Comparison of ENCODE assay signal across 10 cellular contexts in genomic region chr12:116558280-116559079, GRCh38. TPM values are rescaled to one million over a fixed set of nuclear protein-coding genes. Genes with fewer than 3 reads are reported as not detected.
DNase-seq lines count a peak whose midpoint lies in the region; ATAC-seq, FAIRE-seq and TF ChIP-seq lines count a peak whose summit lies in the region.
"Had no signal": no experiment of that assay in that cellular context is flagged by ENCODE, and none has a peak within 500 bp of the region (broad histone marks: within the 10 kb centered on the region; RNA-seq: fewer than 3 reads in every experiment).

No MANE protein-coding gene starts in this region.

- H3K36me3 Mint-ChIP-seq in astrocyte (ENCODE audit: low read depth, unreplicated experiment) = no peaks in the 10 kb centered on the region
- peaks cover 8% of the 10 kb centered on the region for H3K36me3 Mint-ChIP-seq in natural killer cell treated with Interleukin-12 subunit alpha and Interleukin-12 subunit beta and Interleukin-15 and Interleukin-18, amount 100 ng/mL, for 72 hours

- peak overlapping the region; percentile 99 for H3K9ac ChIP-seq in Loucy (ENCODE audit: low read depth, low read length, poor library complexity, severe bottlenecking)
- H3K9ac ChIP-seq in astrocyte (ENCODE audit: low read length) = no peak overlapping the region

- H3K4me2 ChIP-seq in Loucy (ENCODE audit: low read depth, low read length, poor library complexity, severe bottlenecking) (peak overlapping the region; percentile 94), astrocyte (ENCODE audit: low read length) (no peak overlapping the region)

- H3K4me3 Mint-ChIP-seq in astrocyte (ENCODE audit: unreplicated experiment) = no peak overlapping the region
- peak overlapping the region; percentile 88 for H3K4me3 Mint-ChIP-seq in natural killer cell treated with Interleukin-12 subunit alpha and Interleukin-12 subunit beta and Interleukin-15 and Interleukin-18, amount 100 ng/mL, for 72 hours

- H3K79me2 ChIP-seq in Loucy (ENCODE audit: insufficient read depth, low read length) = peaks cover 28% of the 10 kb centered on the region
- H3K79me2 ChIP-seq in astrocyte (ENCODE audit: insufficient read depth, low read length) = no peaks in the 10 kb centered on the region

- H2AFZ ChIP-seq in Loucy (ENCODE audit: low read length) (no peak overlapping the region), astrocyte (ENCODE audit: low read depth, low read length) (no peak overlapping the region)

- no peak for FAIRE-seq in astrocyte (lab: Jason Lieb, UNC)

- peak; percentile 27 for DNase-seq in CD1c-positive myeloid dendritic cell (ENCODE audit: extremely low spot score)
- DNase-seq in astrocyte (ENCODE audit: low read depth) = no peak
- peak; percentile 44 for DNase-seq in natural killer cell treated with Interleukin-12 subunit alpha and Interleukin-12 subunit beta and Interleukin-15 and Interleukin-18, amount 100 ng/mL, for 72 hours (ENCODE audit: low spot score)
- no peak for DNase-seq in glomerular visceral epithelial cell (ENCODE audit: extremely low spot score)
- DNase-seq: midbrain had no signal

- H3K27ac Mint-ChIP-seq in astrocyte (ENCODE audit: unreplicated experiment) = peak overlapping the region; percentile 99
- peak overlapping the region in 1 of 2 donors; percentile 83 for H3K27ac Mint-ChIP-seq in natural killer cell treated with Interleukin-12 subunit alpha and Interleukin-12 subunit beta and Interleukin-15 and Interleukin-18, amount 100 ng/mL, for 72 hours

- TF ChIP-seq CTCF in Loucy (conservative IDR thresholded peaks at IDR 0.05; ENCODE audit: low read length) = no peak
- no peak for TF ChIP-seq CTCF in astrocyte (IDR thresholded peaks at IDR 0.05; ENCODE audit: insufficient read depth, low read depth, low read length)

- peaks cover 20% of the 10 kb centered on the region for H3K4me1 Mint-ChIP-seq in astrocyte (ENCODE audit: low read depth, unreplicated experiment)
- H3K4me1 Mint-ChIP-seq in natural killer cell treated with Interleukin-12 subunit alpha and Interleukin-12 subunit beta and Interleukin-15 and Interleukin-18, amount 100 ng/mL, for 72 hours (ENCODE audit: low read depth in 2 of 2) = peaks cover 15 to 23% of the 10 kb centered on the region in 2 donors

- ATAC-seq in natural killer cell treated with Interleukin-12 subunit alpha and Interleukin-12 subunit beta and Interleukin-15 and Interleukin-18, amount 100 ng/mL, for 72 hours = no peak
- ATAC-seq in HG02970 (IDR thresholded peaks at IDR 0.05; ENCODE audit: low FRiP score, unreplicated experiment) = no peak
- no peak for ATAC-seq in HG02610 (IDR thresholded peaks at IDR 0.05; ENCODE audit: unreplicated experiment)
- no peak for ATAC-seq in HG03565 (IDR thresholded peaks at IDR 0.05; ENCODE audit: unreplicated experiment)

- H4K20me1 ChIP-seq in Loucy (ENCODE audit: insufficient read depth, low read length, poor library complexity, severe bottlenecking) = no peaks in the 10 kb centered on the region
- no peaks in the 10 kb centered on the region for H4K20me1 ChIP-seq in astrocyte (ENCODE audit: insufficient read depth, low read length)

- H3K4me1 ChIP-seq in Loucy (ENCODE audit: insufficient read depth, low read length, poor library complexity, severe bottlenecking) (peaks cover 60% of the 10 kb centered on the region), astrocyte (ENCODE audit: insufficient read depth, low read length) (peaks cover 19% of the 10 kb centered on the region)

- no peaks in the 10 kb centered on the region for H3K9me2 ChIP-seq in Loucy (replicated peaks; ENCODE audit: low read depth, low read length)

- H3K9me3 Mint-ChIP-seq in astrocyte (ENCODE audit: unreplicated experiment) = no peaks in the 10 kb centered on the region
- no peaks in the 10 kb centered on the region for H3K9me3 Mint-ChIP-seq in natural killer cell treated with Interleukin-12 subunit alpha and Interleukin-12 subunit beta and Interleukin-15 and Interleukin-18, amount 100 ng/mL, for 72 hours

- peaks cover 12% of the 10 kb centered on the region for H3K27me3 Mint-ChIP-seq in astrocyte (ENCODE audit: low read depth, unreplicated experiment)
- H3K27me3 Mint-ChIP-seq in natural killer cell treated with Interleukin-12 subunit alpha and Interleukin-12 subunit beta and Interleukin-15 and Interleukin-18, amount 100 ng/mL, for 72 hours = peaks cover 7 to 11% of the 10 kb centered on the region in 2 donors

- H3K4me3 ChIP-seq in Loucy (ENCODE audit: low read length, poor library complexity, severe bottlenecking) (peak overlapping the region; percentile 81), astrocyte (ENCODE audit: insufficient read depth, low read depth, low read length) (no peak overlapping the region)
- H3K4me3 ChIP-seq: esophagus muscularis mucosa had no signal

- peaks cover 16% of the 10 kb centered on the region for H3F3A ChIP-seq in Loucy (ENCODE audit: low read depth)

- no peak overlapping the region for H3K27ac ChIP-seq in astrocyte (ENCODE audit: low read depth, low read length)

- H3K27me3 ChIP-seq in Loucy (ENCODE audit: insufficient read depth, low read length, poor library complexity, severe bottlenecking) (no peaks in the 10 kb centered on the region), astrocyte (ENCODE audit: insufficient read depth, low read length) (no peaks in the 10 kb centered on the region)
- H3K27me3 ChIP-seq: esophagus muscularis mucosa had no signal

- H3K36me3 ChIP-seq in Loucy (ENCODE audit: insufficient read depth, low read length) (no peaks in the 10 kb centered on the region; the same call in 1 of the 2 replicates), astrocyte (ENCODE audit: insufficient read depth, low read length) (no peaks in the 10 kb centered on the region)
- H3K36me3 ChIP-seq: esophagus muscularis mucosa had no signal

- H3K9me3 ChIP-seq in Loucy (ENCODE audit: insufficient read depth, low read depth, low read length) (peaks cover 10% of the 10 kb centered on the region; the same call in 1 of the 2 replicates), astrocyte (ENCODE audit: insufficient read depth, low read depth, low read length) (no peaks in the 10 kb centered on the region)

RNA-seq across cellular contexts. Expression of gene MAP1LC3B2, which starts 0.7 kb away (rescaled TPM):
- total RNA-seq in astrocyte = 5.2 and 5.8 TPM in 2 replicates
- 1 to 10 TPM; 1.2 to 2.8 TPM for total RNA-seq in natural killer cell treated with Interleukin-12 subunit alpha and Interleukin-12 subunit beta and Interleukin-15 and Interleukin-18, amount 100 ng/mL, for 72 hours

Comparison
In these comparisons a context has a peak if more than half of its experiments do, and no peak if none do; other contexts are left out.
1. DNase-seq: peak in CD1c-positive myeloid dendritic cell (single experiment) and natural killer cell treated with Interleukin-12 subunit alpha and Interleukin-12 subunit beta and Interleukin-15 and Interleukin-18, amount 100 ng/mL, for 72 hours (single experiment); none in astrocyte (single experiment) and glomerular visceral epithelial cell (single experiment).